In genomic region chr4:102625232-102625930, GRCh38 we compare ENCODE assay signal across 1 cellular context.
TF ChIP-seq lines count a peak whose summit lies in the region.

No MANE protein-coding gene starts in this region.

TF ChIP-seq in K562, 482 proteins besides CTCF, POLR2A, EP300 and RAD21 (continued from another document):
- TF ChIP-seq ZNF407 (IDR thresholded peaks at IDR 0.05; ENCODE audit: low read depth) (0 out of 2 replicates have a peak, but pooled peaks have one; percentile 28), MTA2 (IDR thresholded peaks at IDR 0.05; ENCODE audit: low read depth) (peak; percentile 29; the same call in 1 of the 2 replicates), LARP7 (IDR thresholded peaks at IDR 0.05) (0 out of 2 replicates have a peak, but pooled peaks have one; percentile 20), EZH2 (IDR thresholded peaks at IDR 0.05; ENCODE audit: borderline replicate concordance, low read depth, low read length) (no peak), NFRKB (IDR thresholded peaks at IDR 0.05; ENCODE audit: low read depth) (0 out of 2 replicates have a peak, but pooled peaks have one; percentile 30), ZBTB26 (CRISPR knock-in tag; IDR thresholded peaks at IDR 0.05) (peak; percentile 75; the same call in 1 of the 2 replicates), HBP1 (CRISPR knock-in tag; IDR thresholded peaks at IDR 0.05) (peak; percentile 80; the same call in 1 of the 2 replicates), ZNF134 (CRISPR knock-in tag; conservative IDR thresholded peaks at IDR 0.05) (no peak), ZNF318 (IDR thresholded peaks at IDR 0.05; ENCODE audit: borderline replicate concordance in 1 of 2, low read depth in 1 of 2) (no peak), SNIP1 (IDR thresholded peaks at IDR 0.05; ENCODE audit: low read depth) (0 out of 2 replicates have a peak, but pooled peaks have one; percentile 12), MIER1 (IDR thresholded peaks at IDR 0.05; ENCODE audit: low read depth) (0 out of 2 replicates have a peak, but pooled peaks have one; percentile 26), THRB (CRISPR knock-in tag; conservative IDR thresholded peaks at IDR 0.05) (0 out of 2 replicates have a peak, but pooled peaks have one; percentile 64), HLTF (IDR thresholded peaks at IDR 0.05) (0 out of 2 replicates have a peak, but pooled peaks have one; percentile 49)
